In genomic region chr2:24359701-24360049, GRCh38 we compare ENCODE assay signal across 1 cellular context.
TF ChIP-seq lines count a peak whose summit lies in the region.

No MANE protein-coding gene starts in this region.

TF ChIP-seq in GM12878, 131 proteins besides CTCF, POLR2A, EP300 and RAD21 (continued from another document):
- no peak for TF ChIP-seq FOS (IDR thresholded peaks at IDR 0.05; ENCODE audit: borderline replicate concordance, extremely low read depth, insufficient read length)
